In the genomic region with DNA sequence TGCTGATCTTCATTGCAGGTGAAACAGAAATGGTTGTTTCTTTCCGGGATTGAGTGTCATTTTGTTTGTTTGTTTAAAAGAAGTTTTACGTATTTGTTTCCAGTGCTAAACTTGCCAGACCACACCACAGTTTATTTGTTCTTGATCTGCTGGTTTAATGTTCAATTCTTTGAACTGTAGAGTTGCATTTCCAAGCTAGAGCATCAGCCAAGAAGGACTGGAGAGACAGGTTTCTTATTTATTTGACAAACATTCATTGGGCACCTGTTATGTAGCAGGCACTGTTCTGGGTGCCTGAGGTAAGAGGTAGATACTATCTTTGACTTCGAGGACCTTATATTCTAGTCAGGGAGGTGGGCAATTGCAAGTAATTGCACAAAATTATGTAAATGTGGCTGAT, we compare ENCODE assay signal across 12 cellular contexts. TPM values are rescaled to one million over a fixed set of nuclear protein-coding genes. Genes with fewer than 3 reads are reported as not detected.
DNase-seq lines count a peak whose midpoint lies in the region; ATAC-seq and TF ChIP-seq lines count a peak whose summit lies in the region.
"Had no signal": no experiment of that assay in that cellular context is flagged by ENCODE, and none has a peak within 500 bp of the region (broad histone marks: within the 10 kb centered on the region; RNA-seq: fewer than 3 reads in every experiment).

No MANE protein-coding gene starts in this region.

- H4K20me1 ChIP-seq in PC-3 (ENCODE audit: low read length): no peaks in the 10 kb centered on the region

- no peaks in the 10 kb centered on the region for H3F3A ChIP-seq in PC-3 (ENCODE audit: low read length, unreplicated experiment)

- WGBS in prostate gland: 35% methylated on average over 3 of the region's 3 CpGs

- ATAC-seq in left cardiac atrium (no peak), PC-3 (0 out of 2 replicates have a peak, but pooled peaks have one; percentile 29), HG03095 (IDR thresholded peaks at IDR 0.05; ENCODE audit: unreplicated experiment) (no peak)
- ATAC-seq: GM12878 had no signal

- no peaks in the 10 kb centered on the region for H3K9me2 ChIP-seq in PC-3 (replicated peaks; ENCODE audit: low read length)

- H3K4me3 ChIP-seq in left ventricle myocardium inferior: no peak overlapping the region
- H3K4me3 ChIP-seq in PC-3 (ENCODE audit: low read length): no peak overlapping the region
- H3K4me3 ChIP-seq in prostate gland: no peak overlapping the region
- H3K4me3 ChIP-seq: GM12878 had no signal

- H3K4me1 ChIP-seq in left ventricle myocardium inferior (peaks cover 8% of the 10 kb centered on the region), PC-3 (ENCODE audit: insufficient read depth, low read length) (no peaks in the 10 kb centered on the region), prostate gland (replicated peaks) (peaks cover 8% of the 10 kb centered on the region)

- H2AFZ ChIP-seq in PC-3 (ENCODE audit: low read length): no peak overlapping the region

- peak overlapping the region; percentile 67 for H3K27ac ChIP-seq in left ventricle myocardium inferior (replicated peaks)
- no peak overlapping the region for H3K27ac ChIP-seq in PC-3 (ENCODE audit: low read length)
- peak overlapping the region; percentile 63 to 72 for H3K27ac ChIP-seq in prostate gland

- no peak for TF ChIP-seq POLR2A in prostate gland (IDR thresholded peaks at IDR 0.05)

- H3K9ac ChIP-seq in PC-3 (ENCODE audit: low read length): no peak overlapping the region

- H3K36me3 ChIP-seq in left ventricle myocardium inferior: peaks cover 36% of the 10 kb centered on the region
- H3K36me3 ChIP-seq in PC-3 (ENCODE audit: low read depth, low read length): no peaks in the 10 kb centered on the region; the same call in 1 of the 2 replicates
- no peaks in the 10 kb centered on the region for H3K36me3 ChIP-seq in prostate gland

- BruUV-seq in PC-3 (replicated peaks; lab: Mats Ljungman, UMichigan): no TSS peak

- no peak overlapping the region for H3K4me2 ChIP-seq in PC-3 (ENCODE audit: low read length)

- POLR2A ChIA-PET in PC-3 (lab: Charles Lee; ENCODE audit: unreplicated experiment): no interaction called here

- no peak for DNase-seq in left ventricle myocardium inferior
- no peak for DNase-seq in left cardiac atrium
- DNase-seq in DMS53 (lab: John Stamatoyannopoulos, UW): peak; percentile 32
- peak; percentile 29 for DNase-seq in PC-3
- peak; percentile 67 for DNase-seq in prostate gland (ENCODE audit: low spot score)
- no peak for DNase-seq in kidney glomerular epithelial cell (lab: John Stamatoyannopoulos, UW)
- no peak for DNase-seq in stimulated activated CD4-positive, alpha-beta T cell treated with anti-CD3 and anti-CD28 coated beads, Interleukin-2, amount 100 ng/mL, for 48 hours
- DNase-seq: DMS79, HCEC 1CT, HFFc6 had no signal

- no peak for TF ChIP-seq CTCF in left ventricle myocardium inferior (IDR thresholded peaks at IDR 0.05; ENCODE audit: borderline replicate concordance)
- no peak for TF ChIP-seq CTCF in PC-3 (conservative IDR thresholded peaks at IDR 0.05; ENCODE audit: low read depth, low read length)
- TF ChIP-seq CTCF in prostate gland (IDR thresholded peaks at IDR 0.05): no peak

- H3K27me3 ChIP-seq in left ventricle myocardium inferior (ENCODE audit: low read depth) (no peaks in the 10 kb centered on the region), PC-3 (ENCODE audit: low read length) (no peaks in the 10 kb centered on the region), prostate gland (replicated peaks; ENCODE audit: insufficient read depth) (no peaks in the 10 kb centered on the region)

- CTCF ChIA-PET in PC-3 (lab: Charles Lee): no interaction called here

- H3K9me3 ChIP-seq in left ventricle myocardium inferior (replicated peaks): peaks cover under 1% of the 10 kb centered on the region
- no peaks in the 10 kb centered on the region for H3K9me3 ChIP-seq in PC-3 (ENCODE audit: low read length)
- H3K9me3 ChIP-seq in prostate gland: no peaks in the 10 kb centered on the region

- intact Hi-C loops in left ventricle myocardium inferior (cut with micrococcal nuclease) (no loop called here), left cardiac atrium (cut with DNase I) (no loop called here), PC-3 (cut with micrococcal nuclease) (no loop called here), prostate gland (cut with DNase I) (no loop called here)

- no peaks in the 10 kb centered on the region for H3K79me2 ChIP-seq in PC-3 (ENCODE audit: low read length)

RNA-seq across cellular contexts. Expression of a gene that starts 45.0 kb away (rescaled TPM):
- total RNA-seq in left ventricle myocardium inferior (154 TPM), left cardiac atrium (10 to 100 TPM; 52.5 to 54.8 TPM), PC-3 (2014; rRNA removed) (31.7 and 32.2 TPM in 2 replicates), prostate gland (100 to 1,000 TPM in 1 of 2 donors, 10 to 100 TPM in 1; 53.0 to 141 TPM)

Comparison
In these comparisons a context has a peak if more than half of its experiments do, and no peak if none do; other contexts are left out.
1. DNase-seq: peak in DMS53 (single experiment), PC-3 (single experiment) and prostate gland (single experiment); none in left ventricle myocardium inferior (single experiment), left cardiac atrium (single experiment), kidney glomerular epithelial cell (single experiment) and stimulated activated CD4-positive, alpha-beta T cell treated with anti-CD3 and anti-CD28 coated beads, Interleukin-2, amount 100 ng/mL, for 48 hours (0 of 2).